ENCODE assay signal across 8 cellular contexts in the genomic region with DNA sequence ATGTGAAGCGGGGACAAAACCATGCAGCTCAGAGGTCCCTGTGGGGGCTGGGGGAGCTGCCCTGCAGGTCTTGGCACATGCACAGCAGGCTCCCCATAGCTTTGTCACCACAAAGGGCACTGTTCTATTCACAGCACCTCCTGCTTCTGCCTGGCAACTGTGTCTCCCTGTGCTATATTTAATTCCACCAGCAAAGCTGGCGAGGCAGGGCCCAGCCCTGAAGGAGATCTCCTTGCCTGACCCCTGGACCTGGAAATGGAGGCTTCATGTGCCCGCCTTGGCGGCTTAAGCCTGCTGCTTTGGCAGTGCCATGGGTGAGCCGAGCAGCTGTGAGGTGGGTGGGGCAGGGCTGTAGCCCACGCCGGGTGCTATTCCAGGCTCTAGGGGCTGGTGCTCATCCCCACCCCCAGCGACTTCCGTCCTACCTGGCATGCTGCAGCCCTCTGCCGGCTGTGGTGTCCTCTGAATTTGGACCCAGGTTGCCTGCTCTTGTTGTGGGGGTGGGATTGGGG. TPM values are rescaled to one million over a fixed set of nuclear protein-coding genes. Genes with fewer than 3 reads are reported as not detected.
DNase-seq lines count a peak whose midpoint lies in the region; ATAC-seq and TF ChIP-seq lines count a peak whose summit lies in the region.

No MANE protein-coding gene starts in this region.

- H3K4me3 Mint-ChIP-seq in activated T-cell treated with anti-CD3 and anti-CD28 coated beads, Interleukin-2, amount 50 U/mL, for 72 hours, result peak overlapping the region; percentile 80 to 82

- no peaks in the 10 kb centered on the region for H3K36me3 ChIP-seq in right atrium auricular region

- DNase-seq in A172 (ENCODE audit: low spot score) (peak; percentile 51), HL-60 (ENCODE audit: low read depth in 1 of 2, low spot score in 1 of 2) (peak in 1 of 2 experiments; percentile 56), right atrium auricular region (ENCODE audit: low spot score) (no peak), substantia nigra (lab: John Stamatoyannopoulos, UW) (peak in 25 of 49 donors; percentile 20 to 68 (median 40)), cortex of kidney (lab: John Stamatoyannopoulos, UW) (no peak), CD1c-positive myeloid dendritic cell (ENCODE audit: extremely low spot score) (no peak)
- DNase-seq in activated T-cell treated with anti-CD3 and anti-CD28 coated beads, Interleukin-2, amount 50 U/mL, for 72 hours, result peak in 1 of 2 donors; percentile 35

- H3K27me3 Mint-ChIP-seq in activated T-cell treated with anti-CD3 and anti-CD28 coated beads, Interleukin-2, amount 50 U/mL, for 72 hours (ENCODE audit: low read depth), result peaks cover 10% of the 10 kb centered on the region

- H3K27me3 ChIP-seq in HL-60 (ENCODE audit: insufficient read depth, poor library complexity, severe bottlenecking), result no peaks in the 10 kb centered on the region
- no peaks in the 10 kb centered on the region for H3K27me3 ChIP-seq in right atrium auricular region

- no peak for ATAC-seq in activated T-cell treated with anti-CD3 and anti-CD28 coated beads, Interleukin-2, amount 50 U/mL, for 72 hours (replicated peaks in 1 of 2)
- no peak for ATAC-seq in GM18505 (IDR thresholded peaks at IDR 0.05; ENCODE audit: unreplicated experiment)

- H3K27ac Mint-ChIP-seq in activated T-cell treated with anti-CD3 and anti-CD28 coated beads, Interleukin-2, amount 50 U/mL, for 72 hours, result peak overlapping the region; percentile 31

- H3K4me3 ChIP-seq in HL-60 (replicated peaks; ENCODE audit: insufficient read depth, low read length), result peak overlapping the region; percentile 34
- peak overlapping the region in 1 of 2 donors; percentile 4 for H3K4me3 ChIP-seq in right atrium auricular region

- peak overlapping the region; percentile 89 for H3K27ac ChIP-seq in HL-60 (replicated peaks)
- H3K27ac ChIP-seq in right atrium auricular region, result peak overlapping the region; percentile 82 to 90
- H3K27ac ChIP-seq in substantia nigra (ENCODE audit: low read depth, low read length, poor library complexity, severe bottlenecking), result peak overlapping the region; percentile 72

- peaks cover 0 to 82% of the 10 kb centered on the region in 2 donors for H3K4me1 ChIP-seq in right atrium auricular region

- peaks cover 1 to 6% of the 10 kb centered on the region in 2 donors for H3K36me3 Mint-ChIP-seq in activated T-cell treated with anti-CD3 and anti-CD28 coated beads, Interleukin-2, amount 50 U/mL, for 72 hours (ENCODE audit: insufficient read depth in 2 of 2)

- no peaks in the 10 kb centered on the region for H3K9me3 Mint-ChIP-seq in activated T-cell treated with anti-CD3 and anti-CD28 coated beads, Interleukin-2, amount 50 U/mL, for 72 hours

- no peak for TF ChIP-seq POLR2A in GM18505 (IDR thresholded peaks at IDR 0.05; ENCODE audit: borderline replicate concordance, extremely low read depth, insufficient read depth, insufficient read length)

- TF ChIP-seq CTCF in HL-60 (IDR thresholded peaks at IDR 0.05; ENCODE audit: insufficient read depth, low read length), result no peak
- no peak for TF ChIP-seq CTCF in right atrium auricular region (IDR thresholded peaks at IDR 0.05)

- peaks cover 73% of the 10 kb centered on the region for H3K4me1 Mint-ChIP-seq in activated T-cell treated with anti-CD3 and anti-CD28 coated beads, Interleukin-2, amount 50 U/mL, for 72 hours (ENCODE audit: low read depth)

- no peaks in the 10 kb centered on the region for H3K9me3 ChIP-seq in right atrium auricular region

RNA-seq across cellular contexts. Expression of a gene that starts 6.8 kb away (rescaled TPM):
- total RNA-seq in A172 (2014; rRNA removed; shearing (Covaris generic)), result 0.65 and 2.1 TPM in 2 replicates
- total RNA-seq in activated T-cell treated with anti-CD3 and anti-CD28 coated beads, Interleukin-2, amount 50 U/mL, for 72 hours, result under 1 TPM; 0.35 to 0.43 TPM
- 10 to 100 TPM; 28.8 to 65.6 TPM for total RNA-seq in right atrium auricular region

RNA-seq across cellular contexts. Expression of a gene that starts 38.5 kb away (rescaled TPM):
- 16.4 and 24.2 TPM in 2 replicates for total RNA-seq in A172 (2014; rRNA removed; shearing (Covaris generic))
- 10 to 100 TPM; 20.8 to 20.9 TPM for total RNA-seq in activated T-cell treated with anti-CD3 and anti-CD28 coated beads, Interleukin-2, amount 50 U/mL, for 72 hours
- 1 to 10 TPM; 8.6 to 8.8 TPM for total RNA-seq in right atrium auricular region

Comparison
In these comparisons a context has a peak if more than half of its experiments do, and no peak if none do; other contexts are left out.
1. DNase-seq: peak in A172 (single experiment) and substantia nigra (25 of 49); none in right atrium auricular region (single experiment), cortex of kidney (single experiment) and CD1c-positive myeloid dendritic cell (single experiment).
2. Peak in every context shown above with its lines, with median percentiles within 50 percentile points of each other: H3K27ac ChIP-seq.